24 cellular contexts compared by ENCODE assay signal in the genomic region with DNA sequence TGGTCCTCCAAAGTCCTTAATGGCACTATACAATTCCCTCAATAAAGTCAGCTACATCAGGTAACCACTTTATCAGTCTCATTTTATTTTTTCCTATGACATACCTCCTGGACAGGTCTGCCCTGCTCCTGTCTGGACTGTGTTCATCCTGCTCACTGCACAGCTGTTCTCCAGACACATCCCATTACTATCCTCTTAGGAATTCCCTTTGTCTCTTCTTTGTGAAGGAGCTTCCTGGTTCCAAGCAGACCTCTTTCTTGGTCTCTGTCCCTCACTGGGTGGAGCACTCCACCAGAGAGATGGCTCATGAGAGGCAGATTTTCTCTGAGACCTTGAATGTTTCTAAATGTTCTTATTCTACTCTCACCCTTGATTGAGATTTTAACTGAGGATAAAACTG.
"Had no signal": no experiment of that assay in that cellular context is flagged by ENCODE, and none has a peak within 500 bp of the region (broad histone marks: within the 10 kb centered on the region; RNA-seq: fewer than 3 reads in every experiment).

No MANE protein-coding gene starts in this region.

- H3K9me3 Mint-ChIP-seq: central memory CD8-positive, alpha-beta T cell; effector memory CD8-positive, alpha-beta T cell; stimulated activated naive CD8-positive, alpha-beta T cell treated with anti-CD3 and anti-CD28 coated beads, Interleukin-15, amount 100 ng/mL, for 72 hours; T-helper 2 cell treated with Interferon-gamma antibody and Interleukin-4, amounts not matched to agents 5 μg/mL and 100 μg/mL, for 36 hours had no signal

- H3K27me3 Mint-ChIP-seq: activated naive CD8-positive, alpha-beta T cell had no signal

- H3K4me1 ChIP-seq: adrenal gland, ascending aorta, heart right ventricle, prostate gland, right atrium auricular region, tibial nerve had no signal

- H3K4me1 Mint-ChIP-seq: activated T-helper 17 cell treated with anti-CD3 and anti-CD28 coated beads, Interleukin-2, amount 50 U/mL, for 72 hours; central memory CD8-positive, alpha-beta T cell; natural killer cell; stimulated activated naive CD8-positive, alpha-beta T cell treated with anti-CD3 and anti-CD28 coated beads, Interleukin-15, amount 100 ng/mL, for 72 hours had no signal

- H3K9me3 ChIP-seq: ascending aorta, esophagus squamous epithelium, left lung, prostate gland, right atrium auricular region, tibial nerve had no signal

- H3K36me3 Mint-ChIP-seq: activated naive CD8-positive, alpha-beta T cell; natural killer cell had no signal

- H3K4me3 ChIP-seq: adrenal gland, ascending aorta, esophagus squamous epithelium, heart right ventricle, left lung, lung, prostate gland, right atrium auricular region, tibial nerve had no signal

- ATAC-seq: activated CD8-positive, alpha-beta T cell treated with anti-CD3 and anti-CD28 coated beads, Interleukin-2, amount 10 ng/mL, durations not matched to agents 7 days and 5 days; activated T-helper 17 cell treated with anti-CD3 and anti-CD28 coated beads, Interleukin-2, amount 50 U/mL, for 72 hours; effector memory CD8-positive, alpha-beta T cell; heart right ventricle; left lung; natural killer cell; stimulated activated naive CD8-positive, alpha-beta T cell treated with anti-CD3 and anti-CD28 coated beads, Interleukin-15, amount 100 ng/mL, for 72 hours had no signal

- H3K27ac ChIP-seq: adrenal gland, ascending aorta, esophagus squamous epithelium, prostate gland, right atrium auricular region, tibial nerve, VCaP had no signal

- H3K27ac Mint-ChIP-seq: activated CD8-positive, alpha-beta T cell treated with anti-CD3 and anti-CD28 coated beads, Interleukin-2, amount 10 ng/mL, durations not matched to agents 7 days and 5 days; activated naive CD8-positive, alpha-beta T cell; activated T-helper 17 cell treated with anti-CD3 and anti-CD28 coated beads, Interleukin-2, amount 50 U/mL, for 72 hours; effector memory CD8-positive, alpha-beta T cell; natural killer cell; stimulated activated naive CD8-positive, alpha-beta T cell treated with anti-CD3 and anti-CD28 coated beads, Interleukin-15, amount 100 ng/mL, for 72 hours; T-helper 2 cell treated with Interferon-gamma antibody and Interleukin-4, amounts not matched to agents 5 μg/mL and 100 μg/mL, for 36 hours had no signal

- H3K36me3 ChIP-seq: adrenal gland, ascending aorta, esophagus squamous epithelium, heart right ventricle, left lung, prostate gland, right atrium auricular region, tibial nerve had no signal

- DNase-seq: activated CD4-positive, alpha-beta T cell treated with anti-CD3 and anti-CD28 coated beads, Interleukin-2, amount 50 U/mL, for 1 hour; activated CD4-positive, CD25-positive, alpha-beta regulatory T cell treated with anti-CD3 and anti-CD28 coated beads, Interleukin-2, amount 50 U/mL, for 72 hours; activated CD8-positive, alpha-beta T cell treated with anti-CD3 and anti-CD28 coated beads, Interleukin-2, amount 10 ng/mL, durations not matched to agents 7 days and 5 days; activated naive CD4-positive, alpha-beta T cell; activated T-cell treated with anti-CD3 and anti-CD28 coated beads, Interleukin-2, amount 50 U/mL, for 1 hour; adrenal gland; effector memory CD8-positive, alpha-beta T cell; esophagus squamous epithelium; heart right ventricle; kidney; left lung; natural killer cell; stimulated activated CD4-positive, alpha-beta T cell treated with anti-CD3 and anti-CD28 coated beads, Interleukin-12 subunit alpha, Interleukin-12 subunit beta, amount 100 ng/mL, for 4 hours; stimulated activated naive CD8-positive, alpha-beta T cell treated with anti-CD3 and anti-CD28 coated beads, Interleukin-15, amount 100 ng/mL, for 72 hours had no signal

- H3K27me3 ChIP-seq: adrenal gland, ascending aorta, left lung, right atrium auricular region, tibial nerve had no signal

- H3K4me3 Mint-ChIP-seq: activated CD8-positive, alpha-beta T cell treated with anti-CD3 and anti-CD28 coated beads, Interleukin-2, amount 10 ng/mL, durations not matched to agents 7 days and 5 days; activated naive CD8-positive, alpha-beta T cell; activated T-helper 17 cell treated with anti-CD3 and anti-CD28 coated beads, Interleukin-2, amount 50 U/mL, for 72 hours; central memory CD8-positive, alpha-beta T cell; effector memory CD8-positive, alpha-beta T cell; natural killer cell; stimulated activated naive CD8-positive, alpha-beta T cell treated with anti-CD3 and anti-CD28 coated beads, Interleukin-15, amount 100 ng/mL, for 72 hours; T-helper 2 cell treated with Interferon-gamma antibody and Interleukin-4, amounts not matched to agents 5 μg/mL and 100 μg/mL, for 36 hours had no signal
